Comparison of ENCODE assay signal across 2 cellular contexts in the genomic region with DNA sequence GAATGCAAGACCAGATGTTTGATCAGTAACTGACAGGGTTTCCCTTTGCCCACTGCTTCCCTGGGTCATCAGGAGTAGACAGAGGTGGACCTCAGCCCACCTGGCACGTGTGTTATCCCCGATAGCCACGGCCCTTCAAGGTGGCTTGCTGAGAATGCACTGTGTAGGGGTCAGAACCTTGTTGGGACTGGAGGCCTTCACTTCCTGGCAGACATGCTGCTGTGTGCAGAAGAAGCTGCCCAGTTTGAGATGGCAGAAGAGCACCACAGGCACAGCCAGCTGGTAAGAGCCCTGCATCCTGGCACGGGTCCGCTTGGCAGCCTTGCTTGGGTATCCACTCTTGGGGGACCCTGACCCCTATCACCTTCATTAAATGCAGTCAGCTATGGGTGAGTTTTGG.
TF ChIP-seq lines count a peak whose summit lies in the region.

No MANE protein-coding gene starts in this region.

TF ChIP-seq in HepG2, 621 proteins besides CTCF, POLR2A, EP300 and RAD21 (continued from another document):
- TF ChIP-seq, protein P1, sequence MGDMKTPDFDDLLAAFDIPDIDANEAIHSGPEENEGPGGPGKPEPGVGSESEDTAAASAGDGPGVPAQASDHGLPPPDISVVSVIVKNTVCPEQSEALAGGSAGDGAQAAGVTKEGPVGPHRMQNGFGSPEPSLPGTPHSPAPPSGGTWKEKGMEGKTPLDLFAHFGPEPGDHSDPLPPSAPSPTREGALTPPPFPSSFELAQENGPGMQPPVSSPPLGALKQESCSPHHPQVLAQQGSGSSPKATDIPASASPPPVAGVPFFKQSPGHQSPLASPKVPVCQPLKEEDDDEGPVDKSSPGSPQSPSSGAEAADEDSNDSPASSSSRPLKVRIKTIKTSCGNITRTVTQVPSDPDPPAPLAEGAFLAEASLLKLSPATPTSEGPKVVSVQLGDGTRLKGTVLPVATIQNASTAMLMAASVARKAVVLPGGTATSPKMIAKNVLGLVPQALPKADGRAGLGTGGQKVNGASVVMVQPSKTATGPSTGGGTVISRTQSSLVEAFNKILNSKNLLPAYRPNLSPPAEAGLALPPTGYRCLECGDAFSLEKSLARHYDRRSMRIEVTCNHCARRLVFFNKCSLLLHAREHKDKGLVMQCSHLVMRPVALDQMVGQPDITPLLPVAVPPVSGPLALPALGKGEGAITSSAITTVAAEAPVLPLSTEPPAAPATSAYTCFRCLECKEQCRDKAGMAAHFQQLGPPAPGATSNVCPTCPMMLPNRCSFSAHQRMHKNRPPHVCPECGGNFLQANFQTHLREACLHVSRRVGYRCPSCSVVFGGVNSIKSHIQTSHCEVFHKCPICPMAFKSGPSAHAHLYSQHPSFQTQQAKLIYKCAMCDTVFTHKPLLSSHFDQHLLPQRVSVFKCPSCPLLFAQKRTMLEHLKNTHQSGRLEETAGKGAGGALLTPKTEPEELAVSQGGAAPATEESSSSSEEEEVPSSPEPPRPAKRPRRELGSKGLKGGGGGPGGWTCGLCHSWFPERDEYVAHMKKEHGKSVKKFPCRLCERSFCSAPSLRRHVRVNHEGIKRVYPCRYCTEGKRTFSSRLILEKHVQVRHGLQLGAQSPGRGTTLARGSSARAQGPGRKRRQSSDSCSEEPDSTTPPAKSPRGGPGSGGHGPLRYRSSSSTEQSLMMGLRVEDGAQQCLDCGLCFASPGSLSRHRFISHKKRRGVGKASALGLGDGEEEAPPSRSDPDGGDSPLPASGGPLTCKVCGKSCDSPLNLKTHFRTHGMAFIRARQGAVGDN (CRISPR knock-in tag; IDR thresholded peaks at IDR 0.05): peak; percentile 21

TF ChIP-seq in H1, 55 proteins besides CTCF, POLR2A, EP300 and RAD21 (continued from another document):
- TF ChIP-seq NANOG (IDR thresholded peaks at IDR 0.05; ENCODE audit: insufficient read depth, low read depth, low read length, poor library complexity, severe bottlenecking) (no peak), CBX5 (IDR thresholded peaks at IDR 0.05; ENCODE audit: low read depth, low read length) (no peak)
